ENCODE assay signal across 8 cellular contexts in genomic region chr2:29528891-29529520, GRCh38.
A peak's percentile ranks its signal among the peaks of the same experiment; 100 is the strongest.
DNase-seq lines count a peak whose midpoint lies in the region; ATAC-seq and TF ChIP-seq lines count a peak whose summit lies in the region.

No MANE protein-coding gene starts in this region.

- H3K27me3 ChIP-seq in smooth muscle cell (ENCODE audit: low read depth), result no peaks in the 10 kb centered on the region
- no peaks in the 10 kb centered on the region for H3K27me3 ChIP-seq in tibial artery

- DNase-seq in GM04503 (ENCODE audit: low read depth) (peak; percentile 41), SW480 (ENCODE audit: low spot score) (peak; percentile 79), cardiac septum (ENCODE audit: low spot score) (peak; percentile 77), smooth muscle cell (lab: John Stamatoyannopoulos, UW; ENCODE audit: unreplicated experiment) (peak; percentile 20), tibial artery (no peak)

- no peaks in the 10 kb centered on the region for H3K9me3 ChIP-seq in smooth muscle cell (replicated peaks; ENCODE audit: low read depth)
- H3K9me3 ChIP-seq in tibial artery, result no peaks in the 10 kb centered on the region

- intact Hi-C loops in cardiac septum (cut with DNase I), result no loop called here
- intact Hi-C loops in tibial artery (cut with DNase I; ENCODE audit: low total_unique reads), result no loop called here

- peak overlapping the region; percentile 81 for H3K27ac ChIP-seq in smooth muscle cell (ENCODE audit: low read depth)
- no peak overlapping the region for H3K27ac ChIP-seq in tibial artery

- H4K20me1 ChIP-seq in smooth muscle cell (ENCODE audit: low read depth), result no peaks in the 10 kb centered on the region

- peaks cover 9% of the 10 kb centered on the region for H3F3A ChIP-seq in smooth muscle cell (ENCODE audit: low read depth)

- peak overlapping the region; percentile 69 for H3K9ac ChIP-seq in smooth muscle cell (ENCODE audit: low read depth)

- H3K4me1 ChIP-seq in smooth muscle cell (ENCODE audit: low read depth), result no peaks in the 10 kb centered on the region
- peaks cover 0 to 14% (median 3%) of the 10 kb centered on the region in 4 donors for H3K4me1 ChIP-seq in tibial artery

- peak overlapping the region; percentile 53 for H3K4me2 ChIP-seq in smooth muscle cell

- ATAC-seq in GM21723 (IDR thresholded peaks at IDR 0.05; ENCODE audit: unreplicated experiment) (no peak), HG02840 (IDR thresholded peaks at IDR 0.05; ENCODE audit: low FRiP score, unreplicated experiment) (no peak), GM18867 (IDR thresholded peaks at IDR 0.05; ENCODE audit: unreplicated experiment) (no peak)

- H3K36me3 ChIP-seq in smooth muscle cell (ENCODE audit: low read depth) (no peaks in the 10 kb centered on the region), tibial artery (no peaks in the 10 kb centered on the region)

- H2AFZ ChIP-seq in smooth muscle cell (ENCODE audit: low read depth), result no peak overlapping the region

- no peak overlapping the region for H3K4me3 ChIP-seq in smooth muscle cell
- no peak overlapping the region for H3K4me3 ChIP-seq in tibial artery

- 9% methylated on average over 18 of the region's 18 CpGs for WGBS in smooth muscle cell (ENCODE audit: low lambda C conversion rate)

- TF ChIP-seq CTCF in smooth muscle cell (IDR thresholded peaks at IDR 0.05; ENCODE audit: borderline replicate concordance, insufficient read depth, poor library complexity, severe bottlenecking) (no peak), tibial artery (IDR thresholded peaks at IDR 0.05) (no peak)

- H3K79me2 ChIP-seq in smooth muscle cell (ENCODE audit: low read depth), result no peaks in the 10 kb centered on the region

Comparison
In these comparisons a context has a peak if more than half of its experiments do, and no peak if none do; other contexts are left out.
1. DNase-seq: peak in GM04503 (single experiment), SW480 (single experiment), cardiac septum (single experiment) and smooth muscle cell (single experiment); none in tibial artery (0 of 2).